Comparison of ENCODE assay signal across 8 cellular contexts in the genomic region with DNA sequence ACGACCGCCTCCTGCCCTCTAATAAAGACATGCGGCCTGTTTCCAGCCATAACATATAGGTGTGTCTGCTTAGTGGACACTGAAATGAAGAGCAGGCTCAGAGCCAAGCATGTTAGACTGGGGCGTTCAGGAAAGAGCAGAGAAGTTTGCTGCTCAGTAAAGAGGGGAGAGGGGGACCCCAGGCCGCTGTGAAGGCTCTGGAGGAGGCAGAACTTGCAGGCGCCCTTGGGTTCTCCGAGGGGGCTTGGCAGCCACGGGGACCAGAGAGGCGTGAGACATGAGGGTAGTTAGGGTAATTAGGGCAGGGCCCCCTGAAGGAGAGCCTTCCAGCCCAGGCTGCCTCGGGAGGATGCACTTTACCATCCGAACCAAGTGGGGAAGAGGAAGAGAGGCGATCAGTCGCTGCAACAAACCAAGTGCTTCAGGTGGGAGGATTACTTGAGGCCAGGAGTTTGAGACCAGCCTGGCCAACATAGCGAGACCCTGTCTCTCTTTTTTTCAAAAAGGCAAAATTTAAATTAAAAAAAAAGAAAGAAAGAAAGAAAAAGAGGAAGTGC. TPM values are rescaled to one million over a fixed set of nuclear protein-coding genes. Genes with fewer than 3 reads are reported as not detected.
DNase-seq lines count a peak whose midpoint lies in the region; ATAC-seq and TF ChIP-seq lines count a peak whose summit lies in the region.

No MANE protein-coding gene starts in this region.

- no peaks in the 10 kb centered on the region for H3K9me2 ChIP-seq in GM23338 (ENCODE audit: insufficient read depth)

- H3K27ac Mint-ChIP-seq in GM23338, result no peak overlapping the region

- H3F3A ChIP-seq in GM23338 (replicated peaks; ENCODE audit: low read depth), result no peaks in the 10 kb centered on the region

- H3K4me2 ChIP-seq in GM23338, result peak overlapping the region; percentile 78

- peak overlapping the region; percentile 50 for H3K4me3 Mint-ChIP-seq in GM23338

- no peak for DNase-seq in GM23338 (ENCODE audit: low spot score)
- no peak for DNase-seq in WERI-Rb-1
- DNase-seq in fibroblast of villous mesenchyme (ENCODE audit: low read depth), result no peak
- no peak for DNase-seq in NCI-H1417 (lab: John Stamatoyannopoulos, UW)
- no peak for DNase-seq in NCI-H748 (lab: John Stamatoyannopoulos, UW; ENCODE audit: unreplicated experiment)
- no peak for DNase-seq in 8988T
- DNase-seq in activated CD4-positive, alpha-beta T cell treated with anti-CD3 and anti-CD28 coated beads, Interleukin-2, amount 50 U/mL, for 4 hours, result no peak

- no peaks in the 10 kb centered on the region for H3K79me2 ChIP-seq in GM23338 (replicated peaks; ENCODE audit: insufficient read depth)

- TF ChIP-seq CTCF in GM23338 (conservative IDR thresholded peaks at IDR 0.05; ENCODE audit: low read depth in 2 of 2) (no peak), WERI-Rb-1 (IDR thresholded peaks at IDR 0.05; ENCODE audit: low read depth, low read length) (no peak), fibroblast of villous mesenchyme (IDR thresholded peaks at IDR 0.05; ENCODE audit: insufficient read depth, low read depth, low read length) (no peak)

- no peaks in the 10 kb centered on the region for H3K9me3 Mint-ChIP-seq in GM23338

- peaks cover 11% of the 10 kb centered on the region for H3K27me3 ChIP-seq in GM23338 (ENCODE audit: insufficient read depth)
- no peaks in the 10 kb centered on the region for H3K27me3 ChIP-seq in WERI-Rb-1 (ENCODE audit: insufficient read depth, low read depth, severe bottlenecking)
- peaks cover 0 to 5% (median 2%) of the 10 kb centered on the region in 3 donors for H3K27me3 ChIP-seq in skeletal muscle tissue (ENCODE audit: control insufficient read depth in 3 of 3, insufficient read depth in 3 of 3, low read length in 3 of 3)

- H4K20me1 ChIP-seq in GM23338 (replicated peaks; ENCODE audit: insufficient read depth), result no peaks in the 10 kb centered on the region

- H3K4me3 ChIP-seq in GM23338 (peak overlapping the region; percentile 53; the same call in 1 of the 2 replicates), WERI-Rb-1 (ENCODE audit: low read depth, low read length) (peak overlapping the region; percentile 62), fibroblast of villous mesenchyme (ENCODE audit: low read depth, low read length) (peak overlapping the region; percentile 59), skeletal muscle tissue (ENCODE audit: low read length in 3 of 3) (peak overlapping the region; percentile 67 to 74 (median 69))

- H2AFZ ChIP-seq in GM23338, result peak overlapping the region; percentile 96

- H3K4me1 ChIP-seq in GM23338 (ENCODE audit: insufficient read depth), result no peaks in the 10 kb centered on the region
- peaks cover 0 to 6% (median 6%) of the 10 kb centered on the region in 3 donors for H3K4me1 ChIP-seq in skeletal muscle tissue (ENCODE audit: control insufficient read depth in 3 of 3, insufficient read depth in 3 of 3, low read length in 3 of 3)

- H3K9ac ChIP-seq in skeletal muscle tissue (ENCODE audit: low read depth in 1 of 3, low read length in 3 of 3), result peak overlapping the region in 2 of 3 donors; percentile 64 to 82

- H3K4me1 Mint-ChIP-seq in GM23338, result peaks cover 6% of the 10 kb centered on the region

- H3K9me3 ChIP-seq in WERI-Rb-1 (ENCODE audit: severe bottlenecking) (no peaks in the 10 kb centered on the region), skeletal muscle tissue (ENCODE audit: control insufficient read depth in 3 of 3, low read length in 3 of 3) (no peaks in the 10 kb centered on the region)

- H3K27ac ChIP-seq in GM23338 (ENCODE audit: low read depth) (no peak overlapping the region), WERI-Rb-1 (no peak overlapping the region), skeletal muscle tissue (ENCODE audit: low read depth, low read length) (no peak overlapping the region)

- no peaks in the 10 kb centered on the region for H3K36me3 Mint-ChIP-seq in GM23338 (ENCODE audit: low read depth)

- H3K27me3 Mint-ChIP-seq in GM23338 (ENCODE audit: insufficient read depth, low read depth, poor library complexity), result peaks cover 7% of the 10 kb centered on the region

- no peak for ATAC-seq in GM23338

- H3K36me3 ChIP-seq in GM23338 (ENCODE audit: insufficient read depth) (no peaks in the 10 kb centered on the region), WERI-Rb-1 (no peaks in the 10 kb centered on the region), skeletal muscle tissue (ENCODE audit: control insufficient read depth in 3 of 3, insufficient read depth in 3 of 3, low read length in 3 of 3) (no peaks in the 10 kb centered on the region)

TF ChIP-seq in GM23338, 12 proteins besides CTCF, POLR2A, EP300 and RAD21 (continues in another document):
- TF ChIP-seq POLR2AphosphoS5 (IDR thresholded peaks at IDR 0.05; ENCODE audit: low read depth), result no peak
- no peak for TF ChIP-seq CREB1 (CRISPR knock-in tag; IDR thresholded peaks at IDR 0.05; ENCODE audit: low read depth)
- no peak for TF ChIP-seq EZH2 (IDR thresholded peaks at IDR 0.05; ENCODE audit: low read depth, unreplicated experiment)
- TF ChIP-seq JUNB (IDR thresholded peaks at IDR 0.05; ENCODE audit: unreplicated experiment), result no peak
- no peak for TF ChIP-seq ZNF331 (CRISPR knock-in tag; IDR thresholded peaks at IDR 0.05; ENCODE audit: low read depth)
- no peak for TF ChIP-seq NANOG (IDR thresholded peaks at IDR 0.05; ENCODE audit: borderline replicate concordance)
- TF ChIP-seq, protein P1, sequence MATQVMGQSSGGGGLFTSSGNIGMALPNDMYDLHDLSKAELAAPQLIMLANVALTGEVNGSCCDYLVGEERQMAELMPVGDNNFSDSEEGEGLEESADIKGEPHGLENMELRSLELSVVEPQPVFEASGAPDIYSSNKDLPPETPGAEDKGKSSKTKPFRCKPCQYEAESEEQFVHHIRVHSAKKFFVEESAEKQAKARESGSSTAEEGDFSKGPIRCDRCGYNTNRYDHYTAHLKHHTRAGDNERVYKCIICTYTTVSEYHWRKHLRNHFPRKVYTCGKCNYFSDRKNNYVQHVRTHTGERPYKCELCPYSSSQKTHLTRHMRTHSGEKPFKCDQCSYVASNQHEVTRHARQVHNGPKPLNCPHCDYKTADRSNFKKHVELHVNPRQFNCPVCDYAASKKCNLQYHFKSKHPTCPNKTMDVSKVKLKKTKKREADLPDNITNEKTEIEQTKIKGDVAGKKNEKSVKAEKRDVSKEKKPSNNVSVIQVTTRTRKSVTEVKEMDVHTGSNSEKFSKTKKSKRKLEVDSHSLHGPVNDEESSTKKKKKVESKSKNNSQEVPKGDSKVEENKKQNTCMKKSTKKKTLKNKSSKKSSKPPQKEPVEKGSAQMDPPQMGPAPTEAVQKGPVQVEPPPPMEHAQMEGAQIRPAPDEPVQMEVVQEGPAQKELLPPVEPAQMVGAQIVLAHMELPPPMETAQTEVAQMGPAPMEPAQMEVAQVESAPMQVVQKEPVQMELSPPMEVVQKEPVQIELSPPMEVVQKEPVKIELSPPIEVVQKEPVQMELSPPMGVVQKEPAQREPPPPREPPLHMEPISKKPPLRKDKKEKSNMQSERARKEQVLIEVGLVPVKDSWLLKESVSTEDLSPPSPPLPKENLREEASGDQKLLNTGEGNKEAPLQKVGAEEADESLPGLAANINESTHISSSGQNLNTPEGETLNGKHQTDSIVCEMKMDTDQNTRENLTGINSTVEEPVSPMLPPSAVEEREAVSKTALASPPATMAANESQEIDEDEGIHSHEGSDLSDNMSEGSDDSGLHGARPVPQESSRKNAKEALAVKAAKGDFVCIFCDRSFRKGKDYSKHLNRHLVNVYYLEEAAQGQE (IDR thresholded peaks at IDR 0.05; ENCODE audit: unreplicated experiment), result no peak
- TF ChIP-seq STAT1 (IDR thresholded peaks at IDR 0.05; ENCODE audit: unreplicated experiment), result no peak
- no peak for TF ChIP-seq ZNF114 (CRISPR knock-in tag; IDR thresholded peaks at IDR 0.05)

RNA-seq across cellular contexts. Expression of gene CDKN2AIP, which starts 46.6 kb away (rescaled TPM):
- 22.4 and 27.2 TPM in 2 replicates for total RNA-seq in GM23338 (2014; rRNA removed; shearing (Covaris generic))
- 12.9 and 15.2 TPM in 2 replicates for polyA plus RNA-seq in GM23338 (2016; fragmentation: Nextera tagmentation; extraction: Ambion mirVana)
- 11.9 and 17.3 TPM in 2 replicates for total RNA-seq in fibroblast of villous mesenchyme
- 7.3 TPM for total RNA-seq in skeletal muscle tissue
